In the genomic region with DNA sequence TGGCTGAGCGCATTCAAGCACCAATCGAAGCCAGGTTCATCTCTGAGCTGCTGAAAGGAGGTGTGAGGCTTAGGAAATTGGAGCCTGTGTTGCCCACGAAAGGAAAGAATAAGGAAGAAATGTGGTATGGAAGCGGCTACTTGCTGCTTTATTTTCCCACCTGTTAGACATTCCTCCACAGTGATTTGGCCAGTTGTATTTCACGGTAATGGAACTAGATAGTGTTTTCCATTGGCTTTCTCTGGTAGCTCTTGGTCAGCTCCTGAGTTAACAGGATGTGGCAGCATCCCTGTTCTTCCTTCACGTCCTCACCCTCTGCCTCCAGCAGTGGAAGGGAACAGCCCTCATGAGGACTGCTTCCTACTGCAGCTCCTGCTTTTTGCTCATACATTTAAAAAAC, we compare ENCODE assay signal across 22 cellular contexts.
"Had no signal": no experiment of that assay in that cellular context is flagged by ENCODE, and none has a peak within 500 bp of the region (broad histone marks: within the 10 kb centered on the region; RNA-seq: fewer than 3 reads in every experiment).

No MANE protein-coding gene starts in this region.

- ATAC-seq: activated CD4-positive, alpha-beta T cell treated with anti-CD3 and anti-CD28 coated beads for 36 hours; effector memory CD8-positive, alpha-beta T cell; esophagus mucosa; sciatic nerve had no signal

- H3K4me3 ChIP-seq: hepatocyte, left ventricle myocardium inferior, smooth muscle cell, thoracic aorta had no signal

- H3K9me3 Mint-ChIP-seq: activated B cell treated with CpG ODN at 0.5 μM for 24 hours; activated naive CD4-positive, alpha-beta T cell treated with anti-CD3 and anti-CD28 coated beads, Interleukin-2, amount 50 U/mL, for 24 hours; effector memory CD8-positive, alpha-beta T cell; immature natural killer cell; T-helper 1 cell treated with Interleukin-12 subunit alpha and Interleukin-12 subunit beta and Interleukin-4 antibody, amounts not matched to agents 30 μg/mL and 1 μg/mL, for 36 hours; type B pancreatic cell had no signal

- H3K27me3 ChIP-seq: hepatocyte had no signal

- H3K27me3 Mint-ChIP-seq: activated B cell treated with CpG ODN at 0.5 μM for 24 hours; activated CD4-positive, alpha-beta T cell treated with anti-CD3 and anti-CD28 coated beads for 36 hours; activated naive CD4-positive, alpha-beta T cell treated with anti-CD3 and anti-CD28 coated beads, Interleukin-2, amount 50 U/mL, for 24 hours; effector memory CD8-positive, alpha-beta T cell; type B pancreatic cell had no signal

- H3K27ac ChIP-seq: hepatocyte, thoracic aorta had no signal

- H3K27ac Mint-ChIP-seq: activated CD4-positive, alpha-beta T cell treated with anti-CD3 and anti-CD28 coated beads for 36 hours; activated naive CD4-positive, alpha-beta T cell treated with anti-CD3 and anti-CD28 coated beads, Interleukin-2, amount 50 U/mL, for 24 hours; T-helper 1 cell treated with Interleukin-12 subunit alpha and Interleukin-12 subunit beta and Interleukin-4 antibody, amounts not matched to agents 30 μg/mL and 1 μg/mL, for 36 hours; type B pancreatic cell had no signal

- DNase-seq: activated B cell treated with CpG ODN at 0.5 μM for 24 hours; activated CD4-positive, alpha-beta T cell treated with anti-CD3 and anti-CD28 coated beads for 36 hours; activated CD4-positive, alpha-beta T cell treated with anti-CD3 and anti-CD28 coated beads, Interleukin-2, amount 50 U/mL, for 4 hours; activated gamma-delta T cell; central memory CD4-positive, alpha-beta T cell; effector memory CD8-positive, alpha-beta T cell; foreskin melanocyte; immature natural killer cell; kidney glomerular epithelial cell; left ventricle myocardium inferior; midbrain; occipital lobe; stimulated activated CD4-positive, alpha-beta T cell treated with anti-CD3 and anti-CD28 coated beads, Interleukin-15, amount 100 ng/mL, for 24 hours; stimulated activated naive CD4-positive, alpha-beta T cell treated with Interleukin-2 at 50 U/mL for 16 hours had no signal

- H3K9me3 ChIP-seq: left ventricle myocardium inferior, thoracic aorta had no signal

- H3K4me3 Mint-ChIP-seq: activated B cell treated with CpG ODN at 0.5 μM for 24 hours; activated CD4-positive, alpha-beta T cell treated with anti-CD3 and anti-CD28 coated beads for 36 hours; activated naive CD4-positive, alpha-beta T cell treated with anti-CD3 and anti-CD28 coated beads, Interleukin-2, amount 50 U/mL, for 24 hours; effector memory CD8-positive, alpha-beta T cell; immature natural killer cell; T-helper 1 cell treated with Interleukin-12 subunit alpha and Interleukin-12 subunit beta and Interleukin-4 antibody, amounts not matched to agents 30 μg/mL and 1 μg/mL, for 36 hours; type B pancreatic cell had no signal
